ENCODE assay signal across 25 cellular contexts in genomic region chr9:110404473-110404872, GRCh38.
"Had no signal": no experiment of that assay in that cellular context is flagged by ENCODE, and none has a peak within 500 bp of the region (broad histone marks: within the 10 kb centered on the region; RNA-seq: fewer than 3 reads in every experiment).

No MANE protein-coding gene starts in this region.

- ATAC-seq: effector memory CD8-positive, alpha-beta T cell; esophagus mucosa; foreskin keratinocyte; gastrocnemius medialis; gastroesophageal sphincter; heart left ventricle; heart right ventricle had no signal

- H3K4me1 ChIP-seq: colonic mucosa, esophagus muscularis mucosa, foreskin keratinocyte, gastrocnemius medialis, gastroesophageal sphincter, heart left ventricle, heart right ventricle had no signal

- H3K27me3 ChIP-seq: colonic mucosa, dorsolateral prefrontal cortex, esophagus muscularis mucosa, gastrocnemius medialis, gastroesophageal sphincter, heart left ventricle had no signal

- DNase-seq: colonic mucosa; cortex of kidney; dermis blood vessel endothelial cell; dorsolateral prefrontal cortex; effector CD4-positive, alpha-beta T cell; effector CD8-positive, alpha-beta T cell; effector memory CD4-positive, alpha-beta T cell; effector memory CD8-positive, alpha-beta T cell; endodermal cell; esophagus squamous epithelium; foreskin fibroblast; foreskin keratinocyte; foreskin melanocyte; gastrocnemius medialis; glutamatergic neuron; head of caudate nucleus; heart left ventricle; heart right ventricle had no signal

- FAIRE-seq: endometrium, endothelial cell of umbilical vein had no signal

- H3K36me3 ChIP-seq: colonic mucosa, esophagus squamous epithelium, gastrocnemius medialis had no signal

- H3K9me3 ChIP-seq: colonic mucosa, esophagus muscularis mucosa, esophagus squamous epithelium, gastrocnemius medialis, gastroesophageal sphincter, heart left ventricle had no signal

- H3K4me3 ChIP-seq: colonic mucosa, coronary artery, dorsolateral prefrontal cortex, esophagus muscularis mucosa, esophagus squamous epithelium, gastrocnemius medialis, gastroesophageal sphincter, heart left ventricle, heart right ventricle had no signal

- H3K27ac ChIP-seq: colonic mucosa, coronary artery, dorsolateral prefrontal cortex, epithelial cell of prostate, esophagus muscularis mucosa, esophagus squamous epithelium, foreskin keratinocyte, gastrocnemius medialis, gastroesophageal sphincter, heart left ventricle, heart right ventricle had no signal
